1 cellular context compared by ENCODE assay signal in genomic region chr22:35451602-35452001, GRCh38.
TF ChIP-seq lines count a peak whose summit lies in the region.

No MANE protein-coding gene starts in this region.

TF ChIP-seq in WTC11, 78 proteins besides CTCF, POLR2A, EP300 and RAD21 (continued from another document):
- TF ChIP-seq PRDM15 (CRISPR knock-in tag; IDR thresholded peaks at IDR 0.05) (no peak), IRF1 (CRISPR knock-in tag; IDR thresholded peaks at IDR 0.05) (no peak), ATF6 (CRISPR knock-in tag; IDR thresholded peaks at IDR 0.05) (no peak), ZNF121 (CRISPR knock-in tag; IDR thresholded peaks at IDR 0.05) (no peak), MAX (CRISPR knock-in tag; IDR thresholded peaks at IDR 0.05) (no peak), ZNF138 (CRISPR knock-in tag; conservative IDR thresholded peaks at IDR 0.05) (no peak), SMAD4 (CRISPR knock-in tag; IDR thresholded peaks at IDR 0.05) (no peak), GRHL2 (CRISPR knock-in tag; IDR thresholded peaks at IDR 0.05; ENCODE audit: insufficient replicate concordance, severe bottlenecking) (no peak)
